Comparison of ENCODE assay signal across 10 cellular contexts in the genomic region with DNA sequence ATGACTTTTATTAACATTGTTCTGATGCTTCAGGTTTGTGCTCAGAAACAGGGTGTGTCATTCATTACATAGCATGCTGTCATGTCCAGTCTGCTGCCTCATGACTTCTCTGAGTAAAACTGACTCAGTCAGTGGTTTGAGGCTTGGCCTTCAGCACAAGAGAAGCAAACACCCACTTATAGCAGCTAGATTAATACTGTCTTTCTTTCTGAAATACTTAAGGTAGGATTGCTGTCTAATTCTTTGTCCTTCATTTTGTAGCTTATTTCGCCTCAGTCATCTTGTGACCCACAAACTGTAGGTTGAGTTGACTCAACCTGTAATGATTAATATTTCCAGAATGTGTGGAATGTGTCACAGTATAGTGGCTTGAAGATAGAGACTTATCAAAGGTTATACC. TPM values are rescaled to one million over a fixed set of nuclear protein-coding genes. Genes with fewer than 3 reads are reported as not detected.
DNase-seq lines count a peak whose midpoint lies in the region; ATAC-seq, FAIRE-seq and TF ChIP-seq lines count a peak whose summit lies in the region.
"Had no signal": no experiment of that assay in that cellular context is flagged by ENCODE, and none has a peak within 500 bp of the region (broad histone marks: within the 10 kb centered on the region; RNA-seq: fewer than 3 reads in every experiment).

No MANE protein-coding gene starts in this region.

- no TSS peak for BruUV-seq in PC-9 (replicated peaks; lab: Mats Ljungman, UMichigan)

- H3K4me1 ChIP-seq in PC-9 (replicated peaks; ENCODE audit: insufficient read depth) (peaks cover 45% of the 10 kb centered on the region), small intestine (ENCODE audit: control insufficient read depth in 2 of 2, insufficient read depth in 1 of 2, low read depth in 1 of 2, low read length in 1 of 2) (no peaks in the 10 kb centered on the region)

- no peaks in the 10 kb centered on the region for H3K36me3 Mint-ChIP-seq in HFFc6 (ENCODE audit: low read depth)

- FAIRE-seq in small intestine (lab: Jason Lieb, UNC) = no peak
- FAIRE-seq: H1 had no signal

- H3F3A ChIP-seq in PC-9 (ENCODE audit: insufficient read depth, low read depth) = peaks cover 39% of the 10 kb centered on the region

- H3K27ac ChIP-seq in PC-9 (peak overlapping the region; percentile 90), small intestine (ENCODE audit: low read depth in 1 of 2, low read length in 1 of 2) (no peak overlapping the region)
- H3K27ac ChIP-seq: VCaP had no signal

- H3K36me3 ChIP-seq in PC-9 (ENCODE audit: low read depth) (peaks cover 11% of the 10 kb centered on the region), small intestine (ENCODE audit: control insufficient read depth in 2 of 2, insufficient read depth in 2 of 2, low read length in 2 of 2) (no peaks in the 10 kb centered on the region)

- no peaks in the 10 kb centered on the region for H3K27me3 Mint-ChIP-seq in HFFc6 (ENCODE audit: insufficient read depth)

- 43 to 80% (median 61%) methylated on average over 1 of the region's 1 CpG for whole genome bisulfite sequencing in small intestine, 3 donors

- H3K9me2 ChIP-seq in PC-9 (ENCODE audit: insufficient read depth) = no peaks in the 10 kb centered on the region; the same call in 1 of the 2 replicates

- CTCF ChIA-PET in PC-9 (lab: Charles Lee) = no interaction called here

- TF ChIP-seq CTCF in HFFc6 (IDR thresholded peaks at IDR 0.05) = no peak
- no peak for TF ChIP-seq CTCF in PC-9 (conservative IDR thresholded peaks at IDR 0.05)

- no peaks in the 10 kb centered on the region for H3K9me3 Mint-ChIP-seq in HFFc6

- H3K27ac Mint-ChIP-seq in HFFc6 = peak overlapping the region; percentile 84

- H3K4me2 ChIP-seq in PC-9 = peak overlapping the region; percentile 62

- DNase-seq in HFFc6 (peak; percentile 88), PC-9 (peak; percentile 55 to 92), fibroblast of the conjunctiva (ENCODE audit: low read depth) (peak; percentile 62), small intestine (peak; percentile 67), DMS153 (lab: John Stamatoyannopoulos, UW) (no peak)
- no peak for DNase-seq in activated CD4-positive, alpha-beta T cell treated with anti-CD3 and anti-CD28 coated beads, Interleukin-2, amount 50 U/mL, for 48 hours

- peaks cover 88% of the 10 kb centered on the region for H3K79me2 ChIP-seq in PC-9 (ENCODE audit: low read depth)

- intact Hi-C loops in PC-9 (cut with micrococcal nuclease; ENCODE audit: unreplicated experiment) = loop anchor here (2.0 to 10.0 kb wide), 6 partner anchors 32 to 408 kb away; partner anchors contain the start of gene RASAL2

- POLR2A ChIA-PET in PC-9 (lab: Charles Lee; ENCODE audit: unreplicated experiment) = interaction anchor here (0.6 to 0.7 kb wide), 2 partner anchors 89 to 112 kb away, joined by 3 to 4 read pairs; no protein-coding TSS in a partner anchor

- ATAC-seq in HG03460 (IDR thresholded peaks at IDR 0.05; ENCODE audit: unreplicated experiment) (no peak), GM18870 (IDR thresholded peaks at IDR 0.05; ENCODE audit: unreplicated experiment) (no peak)

- H3K27me3 ChIP-seq in PC-9 (ENCODE audit: insufficient read depth, low read depth) (no peaks in the 10 kb centered on the region), small intestine (ENCODE audit: control insufficient read depth in 2 of 2, insufficient read depth in 2 of 2, low read length in 2 of 2) (no peaks in the 10 kb centered on the region)

- H2AFZ ChIP-seq in PC-9 = no peak overlapping the region

- no peaks in the 10 kb centered on the region for H4K20me1 ChIP-seq in PC-9 (ENCODE audit: insufficient read depth)

- H3K4me1 Mint-ChIP-seq in HFFc6 (ENCODE audit: low read depth) = peaks cover 65% of the 10 kb centered on the region

- H3K9me3 ChIP-seq in PC-9 (ENCODE audit: insufficient read depth, low read depth) = no peaks in the 10 kb centered on the region; the same call in 1 of the 2 replicates
- H3K9me3 ChIP-seq in small intestine (ENCODE audit: control insufficient read depth, low read depth) = no peaks in the 10 kb centered on the region

- peak overlapping the region; percentile 56 for H3K4me3 Mint-ChIP-seq in HFFc6

- H3K4me3 ChIP-seq in PC-9 = peak overlapping the region; percentile 9; the same call in 1 of the 2 replicates
- H3K4me3 ChIP-seq in small intestine (ENCODE audit: low read depth in 1 of 2, low read length in 2 of 2) = no peak overlapping the region

RNA-seq across cellular contexts. Expression of gene RASAL2, which starts 32.9 kb away (rescaled TPM):
- total RNA-seq in HFFc6 (2021; fragmentation: NEBNext Ultra II Directional; extraction: Animal tissue kit (Norgen Biotek cat#: 25700)) = 10 to 100 TPM; 21.2 to 30.7 (median 24.4) TPM
- total RNA-seq in PC-9 (2021) = 47.8 and 54.1 TPM in 2 replicates
- 1 to 10 TPM; 1.8 to 4.3 (median 2.4) TPM for polyA plus RNA-seq in small intestine

Comparison
In these comparisons a context has a peak if more than half of its experiments do, and no peak if none do; other contexts are left out.
1. DNase-seq: peak in HFFc6 (single experiment), PC-9 (2 of 2), fibroblast of the conjunctiva (single experiment) and small intestine (single experiment); none in activated CD4-positive, alpha-beta T cell treated with anti-CD3 and anti-CD28 coated beads, Interleukin-2, amount 50 U/mL, for 48 hours (0 of 2) and DMS153 (single experiment).